ENCODE assay signal across 2 cellular contexts in genomic region chr22:37564111-37564711, GRCh38.
TF ChIP-seq lines count a peak whose summit lies in the region.

No MANE protein-coding gene starts in this region.

TF ChIP-seq in SK-N-SH, 30 proteins besides CTCF, POLR2A, EP300 and RAD21 (continued from another document):
- TF ChIP-seq REST (IDR thresholded peaks at IDR 0.05; ENCODE audit: low read depth, low read length), result no peak
- TF ChIP-seq MEF2A (IDR thresholded peaks at IDR 0.05; ENCODE audit: borderline replicate concordance, low read depth), result no peak
- no peak for TF ChIP-seq TEAD4 (IDR thresholded peaks at IDR 0.05; ENCODE audit: borderline replicate concordance, insufficient read depth)
- no peak for TF ChIP-seq GATA2 (CRISPR knock-in tag; IDR thresholded peaks at IDR 0.05)
- TF ChIP-seq FOSL2 (IDR thresholded peaks at IDR 0.05; ENCODE audit: borderline replicate concordance, low read depth), result no peak
- no peak for TF ChIP-seq SIN3A (IDR thresholded peaks at IDR 0.05; ENCODE audit: borderline replicate concordance, low read depth, low read length)
- TF ChIP-seq TCF12 (IDR thresholded peaks at IDR 0.05), result no peak
- no peak for TF ChIP-seq MXI1 (IDR thresholded peaks at IDR 0.05; ENCODE audit: low read depth, low read length)
TF ChIP-seq in SK-N-SH: peak in this region for 0.

TF ChIP-seq in SK-N-SH treated with all-trans-retinoic acid at 6 μM for 48 hours, 23 proteins besides CTCF, POLR2A, EP300 and RAD21 (continued from another document):
- TF ChIP-seq PATZ1 (CRISPR knock-in tag; IDR thresholded peaks at IDR 0.05; ENCODE audit: borderline replicate concordance), result no peak
- TF ChIP-seq ZFP3 (CRISPR knock-in tag; IDR thresholded peaks at IDR 0.05), result no peak
- no peak for TF ChIP-seq ZNF70 (CRISPR knock-in tag; IDR thresholded peaks at IDR 0.05)
- no peak for TF ChIP-seq ISL1 (CRISPR knock-in tag; IDR thresholded peaks at IDR 0.05)
- no peak for TF ChIP-seq ZNF565 (CRISPR knock-in tag; conservative IDR thresholded peaks at IDR 0.05; ENCODE audit: low read depth)
- TF ChIP-seq GLIS3 (CRISPR knock-in tag; IDR thresholded peaks at IDR 0.05), result no peak
- TF ChIP-seq TCF4 (CRISPR knock-in tag; IDR thresholded peaks at IDR 0.05; ENCODE audit: borderline replicate concordance), result no peak
